ENCODE assay signal across 1 cellular context in the genomic region with DNA sequence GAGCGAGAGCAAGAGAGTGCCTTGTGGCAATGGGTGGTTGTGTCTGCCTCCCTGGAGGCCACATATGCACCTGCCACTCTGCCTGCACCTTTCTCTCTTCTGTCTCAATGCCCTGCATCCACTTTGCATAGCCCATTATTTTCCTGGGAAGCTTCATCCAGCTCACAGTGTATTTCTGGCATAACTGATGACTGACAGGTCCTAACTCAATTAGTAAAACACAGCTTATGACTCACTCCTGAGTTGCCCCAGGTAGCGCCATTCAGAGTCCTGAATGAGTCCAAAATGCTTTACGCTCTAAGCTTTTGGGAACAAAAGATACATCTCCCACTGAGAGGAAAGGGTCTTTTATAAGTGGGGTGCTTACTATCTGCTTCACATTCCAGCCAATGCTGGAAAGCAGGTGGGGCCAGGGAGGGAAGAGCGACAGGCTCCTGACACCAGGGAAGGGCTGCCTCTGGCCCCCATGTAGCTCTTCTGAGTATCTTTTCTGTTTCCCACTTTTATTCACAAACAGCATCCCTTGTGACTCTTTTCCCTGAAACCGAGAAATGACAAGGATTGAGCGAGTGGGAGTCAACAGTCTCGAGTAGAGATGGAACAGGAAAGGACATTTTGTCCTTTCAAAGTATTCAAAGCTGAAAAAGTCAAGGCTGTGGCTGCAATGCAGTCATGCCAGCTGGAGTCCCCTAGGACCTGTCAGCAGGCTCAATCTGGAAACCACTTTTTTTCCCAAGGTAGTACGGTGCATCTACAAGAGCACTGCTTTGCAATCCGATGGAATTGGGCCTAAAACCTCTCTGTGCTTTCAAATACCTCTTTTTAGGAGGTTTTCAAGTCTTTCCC.
TF ChIP-seq lines count a peak whose summit lies in the region.

No MANE protein-coding gene starts in this region.

TF ChIP-seq in WTC11, 78 proteins besides CTCF, POLR2A, EP300 and RAD21 (continued from another document):
- TF ChIP-seq AFF4 (CRISPR knock-in tag; IDR thresholded peaks at IDR 0.05; ENCODE audit: borderline replicate concordance) (no peak), USF2 (CRISPR knock-in tag; IDR thresholded peaks at IDR 0.05) (no peak), ZBTB43 (CRISPR knock-in tag; IDR thresholded peaks at IDR 0.05) (no peak), TEAD1 (CRISPR knock-in tag; IDR thresholded peaks at IDR 0.05) (no peak)
